Comparison of ENCODE assay signal across 7 cellular contexts in the genomic region with DNA sequence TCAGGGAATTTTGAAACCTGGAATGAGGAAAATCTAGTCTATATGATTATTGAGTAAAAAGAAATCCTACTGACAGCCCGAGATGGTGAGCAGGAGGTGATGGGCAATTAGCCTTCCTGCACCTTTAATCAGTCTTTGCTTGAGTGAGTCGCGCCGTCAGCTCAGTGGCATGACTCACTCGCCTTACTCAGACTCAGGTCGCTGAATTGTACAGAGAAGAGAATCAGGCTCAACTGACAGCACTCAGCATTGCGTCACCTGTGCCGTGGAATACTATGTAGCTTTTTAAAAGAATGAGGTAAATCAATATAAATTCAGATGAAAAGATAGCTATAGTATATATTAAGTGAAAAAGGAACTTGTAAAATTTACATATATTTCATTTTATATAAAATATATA.
DNase-seq lines count a peak whose midpoint lies in the region; ATAC-seq and TF ChIP-seq lines count a peak whose summit lies in the region.
"Not testable (repeated sequence)": the region's sequence is repeated elsewhere in the genome, so short reads cannot be mapped to it uniquely, and the experiment has no call there.

No MANE protein-coding gene starts in this region.

- not testable (repeated sequence) for H3K27me3 Mint-ChIP-seq in activated T-cell treated with anti-CD3 and anti-CD28 coated beads, Interleukin-2, amount 50 U/mL, for 4 hours (ENCODE audit: low read depth); MCF 10A (ENCODE audit: insufficient read depth, unreplicated experiment)

- H3K36me3 ChIP-seq in Panc1 (ENCODE audit: control insufficient read depth, insufficient read depth, low read length); trophoblast cell (ENCODE audit: control insufficient read depth in 1 of 2, insufficient read depth in 2 of 2, low read length in 2 of 2): not testable (repeated sequence)

- DNase-seq in EH (ENCODE audit: low read depth) (peak; percentile 18), M059J (ENCODE audit: low read depth) (peak; percentile 36), MCF 10A (ENCODE audit: unreplicated experiment) (peak; percentile 55), fibroblast of mammary gland (ENCODE audit: low read depth) (peak; percentile 40), trophoblast cell (peak; percentile 6 to 52)
- DNase-seq in Panc1 (ENCODE audit: low read depth, low spot score); activated T-cell treated with anti-CD3 and anti-CD28 coated beads, Interleukin-2, amount 50 U/mL, for 4 hours: not testable (repeated sequence)

- H3K4me1 ChIP-seq in Panc1 (ENCODE audit: control insufficient read depth, insufficient read depth, low read length); trophoblast cell (ENCODE audit: control insufficient read depth in 1 of 2, insufficient read depth in 2 of 2, low read length in 2 of 2): not testable (repeated sequence)

- not testable (repeated sequence) for H3K79me1 ChIP-seq in trophoblast cell (ENCODE audit: low read length)

- H3K23ac ChIP-seq in trophoblast cell (ENCODE audit: low read length): not testable (repeated sequence)

- not testable (repeated sequence) for H3K4me2 ChIP-seq in trophoblast cell (ENCODE audit: low read length)

- not testable (repeated sequence) for H3K9me3 ChIP-seq in Panc1 (ENCODE audit: control insufficient read depth, insufficient read depth, low read depth, low read length); trophoblast cell (ENCODE audit: insufficient read depth, low read depth, low read length)

- H2AK5ac ChIP-seq in trophoblast cell (ENCODE audit: low read length): not testable (repeated sequence)

- ATAC-seq in Panc1: peak; percentile 85
- peak; percentile 76 to 82 for ATAC-seq in activated T-cell treated with anti-CD3 and anti-CD28 coated beads, Interleukin-2, amount 50 U/mL, for 4 hours

- not testable (repeated sequence) for H3K27ac ChIP-seq in Panc1 (ENCODE audit: low read length); trophoblast cell (ENCODE audit: low read depth, low read length)

- not testable (repeated sequence) for H3K4me3 Mint-ChIP-seq in activated T-cell treated with anti-CD3 and anti-CD28 coated beads, Interleukin-2, amount 50 U/mL, for 4 hours; MCF 10A (ENCODE audit: unreplicated experiment)

- H3K18ac ChIP-seq in trophoblast cell (ENCODE audit: low read length): not testable (repeated sequence)

- H3K27ac Mint-ChIP-seq in MCF 10A (ENCODE audit: low read depth, unreplicated experiment): not testable (repeated sequence)

- H3K4me3 ChIP-seq in Panc1 (ENCODE audit: low read depth in 2 of 2, low read length in 2 of 2); fibroblast of mammary gland (ENCODE audit: control insufficient read depth, low read depth, low read length); trophoblast cell (ENCODE audit: low read depth, low read length): not testable (repeated sequence)

- intact Hi-C loops in Panc1 (cut with micrococcal nuclease; ENCODE audit: unreplicated experiment); MCF 10A (cut with micrococcal nuclease): not testable (repeated sequence)

- not testable (repeated sequence) for H4K12ac ChIP-seq in trophoblast cell (ENCODE audit: low read depth, low read length)

- not testable (repeated sequence) for H2AFZ ChIP-seq in trophoblast cell (ENCODE audit: insufficient read depth, low read length, poor library complexity)

- H4K8ac ChIP-seq in trophoblast cell (ENCODE audit: low read depth, low read length): not testable (repeated sequence)

- H3K4me1 Mint-ChIP-seq in activated T-cell treated with anti-CD3 and anti-CD28 coated beads, Interleukin-2, amount 50 U/mL, for 4 hours (ENCODE audit: low read depth); MCF 10A (ENCODE audit: insufficient read depth, unreplicated experiment): not testable (repeated sequence)

- not testable (repeated sequence) for H3K4ac ChIP-seq in trophoblast cell (ENCODE audit: low read depth, low read length)

- not testable (repeated sequence) for H4K91ac ChIP-seq in trophoblast cell (ENCODE audit: low read depth, low read length)

- in situ Hi-C loops in Panc1 (cut with HindIII; ENCODE audit: low pct_unique_long_range_greater_than_20kb, low sequenced_read_pairs): not testable (repeated sequence)

- WGBS in trophoblast cell (ENCODE audit: extremely low coverage, insufficient coverage, insufficient read length): no CpG with 5 or more reads among the region's 8 CpGs

- not testable (repeated sequence) for H3K14ac ChIP-seq in trophoblast cell (ENCODE audit: low read length)

- not testable (repeated sequence) for TF ChIP-seq CTCF in Panc1 (IDR thresholded peaks at IDR 0.05); MCF 10A (IDR thresholded peaks at IDR 0.05; ENCODE audit: unreplicated experiment); fibroblast of mammary gland (conservative IDR thresholded peaks at IDR 0.05; ENCODE audit: control insufficient read depth, insufficient read depth, low read depth, low read length)

- BruUV-seq in Panc1 (replicated peaks; lab: Mats Ljungman, UMichigan); MCF 10A (replicated peaks; lab: Mats Ljungman, UMichigan): not testable (repeated sequence)

- H2BK5ac ChIP-seq in trophoblast cell (ENCODE audit: low read depth, low read length, poor library complexity): not testable (repeated sequence)

- CTCF ChIA-PET in Panc1 (lab: Charles Lee): interaction anchor here (0.6 kb wide), 1 partner anchor 36 kb away, joined by 3 read pairs; no protein-coding TSS in a partner anchor
- CTCF ChIA-PET in MCF 10A (lab: Yijun Ruan, JAX): not testable (repeated sequence)

- H3K79me2 ChIP-seq in trophoblast cell (ENCODE audit: control insufficient read depth, insufficient read depth, low read length, poor library complexity): not testable (repeated sequence)

- not testable (repeated sequence) for H2BK120ac ChIP-seq in trophoblast cell (ENCODE audit: insufficient read depth, low read length, poor library complexity)

- not testable (repeated sequence) for H3K9me3 Mint-ChIP-seq in activated T-cell treated with anti-CD3 and anti-CD28 coated beads, Interleukin-2, amount 50 U/mL, for 4 hours; MCF 10A (ENCODE audit: unreplicated experiment)

- POLR2A ChIA-PET in Panc1 (lab: Charles Lee); MCF 10A (lab: Yijun Ruan, JAX): not testable (repeated sequence)

- H3K9ac ChIP-seq in trophoblast cell (ENCODE audit: low read length): not testable (repeated sequence)

- H3K36me3 Mint-ChIP-seq in activated T-cell treated with anti-CD3 and anti-CD28 coated beads, Interleukin-2, amount 50 U/mL, for 4 hours (ENCODE audit: insufficient read depth): not testable (repeated sequence)
- H3K36me3 Mint-ChIP-seq in MCF 10A (ENCODE audit: insufficient read depth, unreplicated experiment): peaks cover 22% of the 10 kb centered on the region

- H3K27me3 ChIP-seq in Panc1 (ENCODE audit: control insufficient read depth, insufficient read depth, low read length); trophoblast cell (ENCODE audit: insufficient read depth, low read length): not testable (repeated sequence)

- H2BK12ac ChIP-seq in trophoblast cell (ENCODE audit: low read length): not testable (repeated sequence)
